In genomic region chr12:103333676-103334075, GRCh38 we compare ENCODE assay signal across 15 cellular contexts.
DNase-seq lines count a peak whose midpoint lies in the region; ATAC-seq and TF ChIP-seq lines count a peak whose summit lies in the region.
"Had no signal": no experiment of that assay in that cellular context is flagged by ENCODE, and none has a peak within 500 bp of the region (broad histone marks: within the 10 kb centered on the region; RNA-seq: fewer than 3 reads in every experiment).

No MANE protein-coding gene starts in this region.

- H3K27me3 Mint-ChIP-seq in neural crest cell (ENCODE audit: low read depth): peaks cover 15% of the 10 kb centered on the region
- no peaks in the 10 kb centered on the region for H3K27me3 Mint-ChIP-seq in T-helper 17 cell

- no peak for TF ChIP-seq CTCF in neural crest cell (conservative IDR thresholded peaks at IDR 0.05)

- H3K4me3 Mint-ChIP-seq in neural crest cell (peak overlapping the region; percentile 38), T-helper 17 cell (no peak overlapping the region)

- H3K4me1 Mint-ChIP-seq in neural crest cell: peaks cover 27% of the 10 kb centered on the region
- no peaks in the 10 kb centered on the region for H3K4me1 Mint-ChIP-seq in T-helper 17 cell

- DNase-seq in DMS 273 treated with DMSO at 0.1 percent for 48 hours (lab: John Stamatoyannopoulos, UW) (peak; percentile 2), DMS79 treated with DMSO at 0.1 percent for 48 hours (lab: John Stamatoyannopoulos, UW) (peak; percentile 89), RPMI7951 (ENCODE audit: low read depth) (peak; percentile 1), neural crest cell (ENCODE audit: low read depth, low spot score) (no peak), globus pallidus (ENCODE audit: low spot score) (no peak), T-helper 17 cell (no peak)
- DNase-seq: BE2C, GDM1, GOT3, HCEC 1CT, KG1, NCI-H187 treated with DMSO at 0.1 percent for 48 hours, Right ventricle myocardium superior, T-helper 2 cell had no signal

- no peaks in the 10 kb centered on the region for H3K9me3 Mint-ChIP-seq in neural crest cell

- H3K36me3 Mint-ChIP-seq in neural crest cell (ENCODE audit: low read depth): no peaks in the 10 kb centered on the region
- H3K36me3 Mint-ChIP-seq in T-helper 17 cell (ENCODE audit: low read depth): peaks cover 2% of the 10 kb centered on the region

- H3K9me3 ChIP-seq in T-helper 17 cell (ENCODE audit: control insufficient read depth, low read length, poor library complexity, severe bottlenecking): no peaks in the 10 kb centered on the region
- H3K9me3 ChIP-seq: BE2C had no signal

- peak overlapping the region; percentile 94 for H3K27ac Mint-ChIP-seq in neural crest cell (ENCODE audit: unreplicated experiment)
- no peak overlapping the region for H3K27ac Mint-ChIP-seq in T-helper 17 cell

- ATAC-seq in T-helper 17 cell (no peak), HG03095 (IDR thresholded peaks at IDR 0.05; ENCODE audit: unreplicated experiment) (no peak)

Comparison
In these comparisons a context has a peak if more than half of its experiments do, and no peak if none do; other contexts are left out.
1. DNase-seq: peak in DMS 273 treated with DMSO at 0.1 percent for 48 hours (single experiment), DMS79 treated with DMSO at 0.1 percent for 48 hours (single experiment) and RPMI7951 (single experiment); none in neural crest cell (single experiment), globus pallidus (single experiment) and T-helper 17 cell (0 of 3).